Comparison of ENCODE assay signal across 13 cellular contexts in genomic region chr5:76548525-76549229, GRCh38.
DNase-seq lines count a peak whose midpoint lies in the region; ATAC-seq, FAIRE-seq and TF ChIP-seq lines count a peak whose summit lies in the region.
"Had no signal": no experiment of that assay in that cellular context is flagged by ENCODE, and none has a peak within 500 bp of the region (broad histone marks: within the 10 kb centered on the region; RNA-seq: fewer than 3 reads in every experiment).

No MANE protein-coding gene starts in this region.

- CTCF ChIA-PET in activated CD4-positive, alpha-beta T cell treated with anti-CD3 and anti-CD28 coated beads, Interleukin-2, amount 10 ng/mL, durations not matched to agents 7 days and 5 days (lab: Charles Lee), result interaction anchor here (1.4 to 3.8 kb wide), 4 partner anchors 10 to 146 kb away, joined by 3 to 22 read pairs (median 6); partner anchors contain the start of gene IQGAP2

- H3K4me3 Mint-ChIP-seq in activated CD4-positive, alpha-beta T cell treated with anti-CD3 and anti-CD28 coated beads, Interleukin-2, amount 10 ng/mL, durations not matched to agents 7 days and 5 days, result no peak overlapping the region
- H3K4me3 Mint-ChIP-seq in stimulated activated naive B cell treated with anti-CD40 and anti-IgM and Interleukin-4, amounts not matched to agents 10 μg/mL and 1 μg/mL and 100 μg/mL, for 72 hours, result no peak overlapping the region
- H3K4me3 Mint-ChIP-seq: HFFc6, neural progenitor cell had no signal

- FAIRE-seq in bronchial epithelial cell (lab: Jason Lieb, UNC), result no peak
- FAIRE-seq: astrocyte had no signal

- peaks cover 64% of the 10 kb centered on the region for H3K4me1 Mint-ChIP-seq in activated CD4-positive, alpha-beta T cell treated with anti-CD3 and anti-CD28 coated beads, Interleukin-2, amount 10 ng/mL, durations not matched to agents 7 days and 5 days
- H3K4me1 Mint-ChIP-seq in stimulated activated naive B cell treated with anti-CD40 and anti-IgM and Interleukin-4, amounts not matched to agents 10 μg/mL and 1 μg/mL and 100 μg/mL, for 72 hours, result peaks cover 29 to 40% of the 10 kb centered on the region in 2 donors

- H3K27ac Mint-ChIP-seq in activated CD4-positive, alpha-beta T cell treated with anti-CD3 and anti-CD28 coated beads, Interleukin-2, amount 10 ng/mL, durations not matched to agents 7 days and 5 days, result peak overlapping the region; percentile 93
- H3K27ac Mint-ChIP-seq in stimulated activated naive B cell treated with anti-CD40 and anti-IgM and Interleukin-4, amounts not matched to agents 10 μg/mL and 1 μg/mL and 100 μg/mL, for 72 hours, result peak overlapping the region; percentile 91
- H3K27ac Mint-ChIP-seq: HFFc6, neural progenitor cell had no signal

- H3K36me3 ChIP-seq in bronchial epithelial cell (ENCODE audit: control insufficient read depth, insufficient read depth, low read length), result no peaks in the 10 kb centered on the region
- H3K36me3 ChIP-seq: neural progenitor cell had no signal

- H3K36me3 Mint-ChIP-seq in activated CD4-positive, alpha-beta T cell treated with anti-CD3 and anti-CD28 coated beads, Interleukin-2, amount 10 ng/mL, durations not matched to agents 7 days and 5 days (ENCODE audit: low read depth), result peaks cover 28% of the 10 kb centered on the region
- H3K36me3 Mint-ChIP-seq in stimulated activated naive B cell treated with anti-CD40 and anti-IgM and Interleukin-4, amounts not matched to agents 10 μg/mL and 1 μg/mL and 100 μg/mL, for 72 hours, result no peaks in the 10 kb centered on the region

- POLR2A ChIA-PET in activated CD4-positive, alpha-beta T cell treated with anti-CD3 and anti-CD28 coated beads, Interleukin-2, amount 10 ng/mL, durations not matched to agents 7 days and 5 days (lab: Charles Lee), result no interaction called here

- no peak overlapping the region for H3K4me3 ChIP-seq in bronchial epithelial cell (ENCODE audit: low read depth, low read length)
- H3K4me3 ChIP-seq: neural progenitor cell had no signal

- H3K9me3 Mint-ChIP-seq in activated CD4-positive, alpha-beta T cell treated with anti-CD3 and anti-CD28 coated beads, Interleukin-2, amount 10 ng/mL, durations not matched to agents 7 days and 5 days, result no peaks in the 10 kb centered on the region
- no peaks in the 10 kb centered on the region for H3K9me3 Mint-ChIP-seq in stimulated activated naive B cell treated with anti-CD40 and anti-IgM and Interleukin-4, amounts not matched to agents 10 μg/mL and 1 μg/mL and 100 μg/mL, for 72 hours
- H3K9me3 Mint-ChIP-seq: HFFc6 had no signal

- no peak for ATAC-seq in stimulated activated naive B cell treated with anti-CD40 and anti-IgM and Interleukin-4, amounts not matched to agents 10 μg/mL and 1 μg/mL and 100 μg/mL, for 72 hours (replicated peaks)

- DNase-seq in activated CD4-positive, alpha-beta T cell treated with anti-CD3 and anti-CD28 coated beads, Interleukin-2, amount 10 ng/mL, durations not matched to agents 7 days and 5 days, result no peak
- DNase-seq in activated CD4-positive, alpha-beta T cell treated with anti-CD3 and anti-CD28 coated beads for 4 hours, result no peak
- DNase-seq in NCI-H2081 treated with DMSO at 0.1 percent for 48 hours (lab: John Stamatoyannopoulos, UW) (peak; percentile 20), bronchial epithelial cell (ENCODE audit: low read depth) (peak; percentile 10), OCI-M2 (lab: John Stamatoyannopoulos, UW; ENCODE audit: unreplicated experiment) (no peak), COR-L47 (lab: John Stamatoyannopoulos, UW) (no peak), cerebellar nuclear complex (lab: John Stamatoyannopoulos, UW) (no peak)
- DNase-seq in stimulated activated naive B cell treated with anti-CD40 and anti-IgM and Interleukin-4, amounts not matched to agents 10 μg/mL and 1 μg/mL and 100 μg/mL, for 72 hours, result no peak
- DNase-seq: HFFc6; stimulated activated CD4-positive, alpha-beta T cell treated with anti-CD3 and anti-CD28 coated beads, Interleukin-2, amount 100 ng/mL, for 24 hours; substantia nigra had no signal

- TF ChIP-seq CTCF in bronchial epithelial cell (IDR thresholded peaks at IDR 0.05; ENCODE audit: insufficient read depth, low read length, severe bottlenecking), result no peak

- H3K27me3 Mint-ChIP-seq in activated CD4-positive, alpha-beta T cell treated with anti-CD3 and anti-CD28 coated beads, Interleukin-2, amount 10 ng/mL, durations not matched to agents 7 days and 5 days, result no peaks in the 10 kb centered on the region
- no peaks in the 10 kb centered on the region for H3K27me3 Mint-ChIP-seq in stimulated activated naive B cell treated with anti-CD40 and anti-IgM and Interleukin-4, amounts not matched to agents 10 μg/mL and 1 μg/mL and 100 μg/mL, for 72 hours

- H3K27me3 ChIP-seq in bronchial epithelial cell (ENCODE audit: control insufficient read depth, insufficient read depth, low read length), result no peaks in the 10 kb centered on the region
- H3K27me3 ChIP-seq: neural progenitor cell had no signal

Comparison
In these comparisons a context has a peak if more than half of its experiments do, and no peak if none do; other contexts are left out.
1. DNase-seq: peak in NCI-H2081 treated with DMSO at 0.1 percent for 48 hours (single experiment) and bronchial epithelial cell (single experiment); none in activated CD4-positive, alpha-beta T cell treated with anti-CD3 and anti-CD28 coated beads, Interleukin-2, amount 10 ng/mL, durations not matched to agents 7 days and 5 days (single experiment), activated CD4-positive, alpha-beta T cell treated with anti-CD3 and anti-CD28 coated beads for 4 hours (0 of 2), stimulated activated naive B cell treated with anti-CD40 and anti-IgM and Interleukin-4, amounts not matched to agents 10 μg/mL and 1 μg/mL and 100 μg/mL, for 72 hours (single experiment), OCI-M2 (single experiment), COR-L47 (single experiment) and cerebellar nuclear complex (0 of 2).